In the genomic region with DNA sequence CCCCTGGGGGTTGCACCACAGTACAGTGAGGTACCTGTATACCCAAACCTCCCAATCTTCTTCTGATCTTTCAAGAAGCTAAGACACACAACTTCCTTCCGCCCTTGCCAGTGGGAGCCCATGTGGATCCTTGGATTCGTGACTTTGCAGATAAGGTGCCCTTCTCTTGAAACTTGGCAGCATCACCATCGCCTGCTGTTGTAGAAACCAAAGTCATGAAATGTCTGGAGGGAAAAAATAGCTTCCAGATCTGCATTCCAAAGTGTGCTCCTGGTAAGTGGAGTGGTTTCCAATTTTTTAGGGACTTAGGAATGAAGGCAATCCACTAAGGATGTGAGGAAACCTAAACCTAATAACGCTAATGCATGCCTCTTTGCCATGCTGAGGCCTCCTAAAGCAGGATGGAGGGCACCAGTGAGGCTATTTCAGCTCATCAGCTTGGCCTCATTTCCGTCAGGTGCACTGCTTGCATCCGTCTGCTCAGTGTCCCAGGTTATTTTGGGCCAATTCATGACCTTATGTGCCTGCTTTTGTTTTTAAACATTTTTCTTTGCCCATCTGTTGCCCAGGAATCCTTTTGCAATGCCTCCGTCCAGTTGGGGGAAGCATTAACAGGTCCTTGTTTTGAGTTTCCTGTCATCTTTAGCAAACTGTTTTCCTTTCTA, we compare ENCODE assay signal across 21 cellular contexts. TPM values are rescaled to one million over a fixed set of nuclear protein-coding genes. Genes with fewer than 3 reads are reported as not detected.
"Had no signal": no experiment of that assay in that cellular context is flagged by ENCODE, and none has a peak within 500 bp of the region (broad histone marks: within the 10 kb centered on the region; RNA-seq: fewer than 3 reads in every experiment).

No MANE protein-coding gene starts in this region.

- H3K36me3 Mint-ChIP-seq: activated naive CD8-positive, alpha-beta T cell; mesothelial cell of epicardium had no signal

- DNase-seq: activated CD4-positive, alpha-beta T cell treated with anti-CD3 and anti-CD28 coated beads, Interleukin-2, amount 50 U/mL, for 4 hours; glutamatergic neuron; hippocampal formation; islet precursor cell; nephron progenitor cell; nucleus accumbens; right cardiac atrium; stimulated activated CD4-positive, alpha-beta T cell treated with anti-CD3 and anti-CD28 coated beads, Interleukin-4, amount 100 ng/mL, for 24 hours; stomach; WERI-Rb-1 had no signal

- H3K4me1 Mint-ChIP-seq: mesothelial cell of epicardium had no signal

- FAIRE-seq: colon had no signal

- H3K27me3 ChIP-seq: dorsolateral prefrontal cortex, foreskin keratinocyte, stomach had no signal

- ATAC-seq: right cardiac atrium; stimulated activated effector memory CD8-positive, alpha-beta T cell treated with anti-CD3 and anti-CD28 coated beads, Interleukin-12 subunit alpha, Interleukin-12 subunit beta, amount 100 ng/mL, for 72 hours had no signal

- H3K4me3 ChIP-seq: dorsolateral prefrontal cortex, lung, skin epidermis, stomach had no signal

- H3K36me3 ChIP-seq: stomach, WERI-Rb-1 had no signal

- H3K4me3 Mint-ChIP-seq: activated naive CD8-positive, alpha-beta T cell; mesothelial cell of epicardium; nephron progenitor cell; stimulated activated effector memory CD8-positive, alpha-beta T cell treated with anti-CD3 and anti-CD28 coated beads, Interleukin-12 subunit alpha, Interleukin-12 subunit beta, amount 100 ng/mL, for 72 hours had no signal

- H3K27ac Mint-ChIP-seq: activated naive CD8-positive, alpha-beta T cell; mesothelial cell of epicardium; nephron progenitor cell; stimulated activated effector memory CD8-positive, alpha-beta T cell treated with anti-CD3 and anti-CD28 coated beads, Interleukin-12 subunit alpha, Interleukin-12 subunit beta, amount 100 ng/mL, for 72 hours had no signal

- H3K27ac ChIP-seq: WERI-Rb-1 had no signal

- H3K9me3 Mint-ChIP-seq: stimulated activated effector memory CD8-positive, alpha-beta T cell treated with anti-CD3 and anti-CD28 coated beads, Interleukin-12 subunit alpha, Interleukin-12 subunit beta, amount 100 ng/mL, for 72 hours had no signal

RNA-seq across cellular contexts. Expression of a gene that starts 36.7 kb away (rescaled TPM):
- total RNA-seq: activated CD8-positive, alpha-beta memory T cell treated with anti-CD3 and anti-CD28 coated beads for 36 hours; foreskin keratinocyte; stomach; ureter had no signal
- polyA plus RNA-seq: foreskin keratinocyte, right cardiac atrium had no signal

RNA-seq across cellular contexts. Expression of a gene that starts 55.0 kb away (rescaled TPM):
- total RNA-seq: activated CD8-positive, alpha-beta memory T cell treated with anti-CD3 and anti-CD28 coated beads for 36 hours; dorsolateral prefrontal cortex; foreskin keratinocyte; mesothelial cell of epicardium; right cardiac atrium; T-helper 2 cell treated with Interferon-gamma antibody and Interleukin-4, amounts not matched to agents 100 ng/mL and 5 ng/mL, for 36 hours had no signal
- polyA plus RNA-seq: foreskin keratinocyte, right cardiac atrium had no signal
